1 cellular context compared by ENCODE assay signal in the genomic region with DNA sequence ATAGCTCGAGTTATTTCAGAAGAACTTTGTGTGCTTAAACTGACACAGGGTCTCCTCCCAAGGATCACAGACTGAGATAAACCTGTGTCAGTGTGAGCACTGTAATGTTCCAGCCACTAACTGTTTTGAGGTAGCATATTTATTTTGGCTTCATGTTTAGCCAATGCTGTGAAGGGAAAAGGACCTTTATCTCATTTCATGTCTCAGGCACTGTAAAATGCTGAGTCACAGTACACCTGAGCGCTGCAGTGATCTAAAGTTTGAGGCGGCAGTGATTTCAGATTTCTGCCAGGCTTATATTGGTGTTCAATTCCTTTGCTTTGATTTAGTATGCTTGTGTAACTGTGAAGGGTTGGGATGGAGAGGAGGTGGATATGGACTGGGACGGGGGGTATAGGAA.
TF ChIP-seq lines count a peak whose summit lies in the region.

No MANE protein-coding gene starts in this region.

TF ChIP-seq in H1, 55 proteins besides CTCF, POLR2A, EP300 and RAD21:
- TF ChIP-seq MAFK (IDR thresholded peaks at IDR 0.05; ENCODE audit: low read depth, low read length): peak; percentile 63
- peak; percentile 87 for TF ChIP-seq BACH1 (IDR thresholded peaks at IDR 0.05; ENCODE audit: low read length)
- no peak for TF ChIP-seq CHD1 (IDR thresholded peaks at IDR 0.05; ENCODE audit: low read depth, low read length)
